ENCODE assay signal across 1 cellular context in the genomic region with DNA sequence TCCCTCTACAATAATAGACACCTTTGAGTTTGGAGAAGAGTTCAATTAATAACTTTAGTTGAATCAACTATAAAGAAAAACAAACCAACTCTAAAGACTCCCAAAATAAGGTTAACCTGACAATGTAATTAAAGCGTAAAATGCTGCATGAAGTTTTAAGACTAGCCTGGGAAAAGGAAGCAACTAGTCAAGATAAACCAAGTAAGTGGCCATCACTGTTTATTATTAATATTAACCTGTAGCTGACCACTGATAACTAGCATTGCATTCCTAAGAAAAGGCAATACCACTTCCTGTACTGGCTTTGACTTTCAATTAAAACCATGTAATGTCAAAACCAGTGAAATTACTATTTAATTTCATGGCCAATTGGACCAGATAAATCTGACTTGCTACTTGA.
TF ChIP-seq lines count a peak whose summit lies in the region.

No MANE protein-coding gene starts in this region.

TF ChIP-seq in endothelial cell of umbilical vein, 7 proteins besides CTCF, POLR2A, EP300 and RAD21:
- TF ChIP-seq POLR2AphosphoS5 (IDR thresholded peaks at IDR 0.05; ENCODE audit: insufficient read depth, low read depth, low read length) (no peak), GATA2 (IDR thresholded peaks at IDR 0.05; ENCODE audit: insufficient read depth, insufficient read length, low read depth, low read length) (no peak), MYC (IDR thresholded peaks at IDR 0.05; ENCODE audit: low read depth, low read length) (no peak), FOS (IDR thresholded peaks at IDR 0.05; ENCODE audit: borderline replicate concordance, insufficient read depth, low read length) (no peak), EZH2 (IDR thresholded peaks at IDR 0.05; ENCODE audit: borderline replicate concordance, low read depth, low read length, severe bottlenecking) (no peak), JUN (IDR thresholded peaks at IDR 0.05; ENCODE audit: borderline replicate concordance, insufficient read depth, insufficient read length, low read depth) (no peak)
- TF ChIP-seq, protein P1, sequence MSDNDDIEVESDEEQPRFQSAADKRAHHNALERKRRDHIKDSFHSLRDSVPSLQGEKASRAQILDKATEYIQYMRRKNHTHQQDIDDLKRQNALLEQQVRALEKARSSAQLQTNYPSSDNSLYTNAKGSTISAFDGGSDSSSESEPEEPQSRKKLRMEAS (IDR thresholded peaks at IDR 0.05; ENCODE audit: insufficient read depth, insufficient read length): no peak
